Comparison of ENCODE assay signal across 1 cellular context in genomic region chr16:8931864-8932263, GRCh38.
A peak's percentile ranks its signal among the peaks of the same experiment; 100 is the strongest.
TF ChIP-seq lines count a peak whose summit lies in the region.

No MANE protein-coding gene starts in this region.

TF ChIP-seq in HepG2, 621 proteins besides CTCF, POLR2A, EP300 and RAD21 (continued from another document and continues in another):
- TF ChIP-seq BRF2 (CRISPR knock-in tag; IDR thresholded peaks at IDR 0.05) (no peak), KMT2A (CRISPR knock-in tag; IDR thresholded peaks at IDR 0.05) (no peak), MIER3 (CRISPR knock-in tag; IDR thresholded peaks at IDR 0.05; ENCODE audit: borderline replicate concordance) (peak; percentile 69; the same call in 1 of the 2 replicates), ZBTB44 (CRISPR knock-in tag; IDR thresholded peaks at IDR 0.05) (peak; percentile 93; the same call in 1 of the 2 replicates), FOXK1 (CRISPR knock-in tag; IDR thresholded peaks at IDR 0.05; ENCODE audit: borderline replicate concordance, low read depth) (peak; percentile 55; the same call in 1 of the 2 replicates), ADNP (CRISPR knock-in tag; IDR thresholded peaks at IDR 0.05) (no peak), NCOA5 (CRISPR knock-in tag; IDR thresholded peaks at IDR 0.05) (no peak), ZNF281 (CRISPR knock-in tag; IDR thresholded peaks at IDR 0.05; ENCODE audit: borderline replicate concordance) (peak; percentile 80; the same call in 1 of the 2 replicates), KDM1A (CRISPR knock-in tag; IDR thresholded peaks at IDR 0.05) (no peak), ZSCAN31 (CRISPR knock-in tag; IDR thresholded peaks at IDR 0.05; ENCODE audit: low read depth) (no peak), ZNF674 (CRISPR knock-in tag; IDR thresholded peaks at IDR 0.05; ENCODE audit: low read depth) (no peak), ZNF501 (CRISPR knock-in tag; IDR thresholded peaks at IDR 0.05) (no peak), SOX5 (CRISPR knock-in tag; IDR thresholded peaks at IDR 0.05; ENCODE audit: borderline replicate concordance) (no peak), ZNF788 (CRISPR knock-in tag; IDR thresholded peaks at IDR 0.05; ENCODE audit: borderline replicate concordance) (no peak), ZNF256 (CRISPR knock-in tag; conservative IDR thresholded peaks at IDR 0.05) (no peak), ZNF746 (CRISPR knock-in tag; IDR thresholded peaks at IDR 0.05) (no peak), RFX5 (IDR thresholded peaks at IDR 0.05; ENCODE audit: low read depth, low read length) (no peak), ZNF660 (CRISPR knock-in tag; IDR thresholded peaks at IDR 0.05; ENCODE audit: borderline replicate concordance, low read depth) (no peak), SP1 (IDR thresholded peaks at IDR 0.05) (no peak), SP1 (CRISPR knock-in tag; IDR thresholded peaks at IDR 0.05) (no peak), ZNF609 (CRISPR knock-in tag; IDR thresholded peaks at IDR 0.05; ENCODE audit: borderline replicate concordance) (no peak), SOX13 (IDR thresholded peaks at IDR 0.05) (no peak), SOX13 (CRISPR knock-in tag; conservative IDR thresholded peaks at IDR 0.05 in 1 of 2, IDR thresholded peaks at IDR 0.05 in 1 of 2) (peak in 1 of 2 experiments; percentile 42; a peak in 1 of 4 replicates), ZNF143 (CRISPR knock-in tag; IDR thresholded peaks at IDR 0.05) (no peak), ZZZ3 (CRISPR knock-in tag; IDR thresholded peaks at IDR 0.05; ENCODE audit: borderline replicate concordance) (no peak), SP2 (CRISPR knock-in tag; IDR thresholded peaks at IDR 0.05) (no peak), ATF1 (CRISPR knock-in tag; IDR thresholded peaks at IDR 0.05) (no peak), CENPT (CRISPR knock-in tag; IDR thresholded peaks at IDR 0.05; ENCODE audit: low read depth) (no peak), GABPA (IDR thresholded peaks at IDR 0.05; ENCODE audit: low read depth, low read length) (no peak), GABPA (CRISPR knock-in tag; IDR thresholded peaks at IDR 0.05; ENCODE audit: low read depth) (no peak), ZFP41 (CRISPR knock-in tag; IDR thresholded peaks at IDR 0.05; ENCODE audit: borderline replicate concordance) (no peak), ZNF367 (CRISPR knock-in tag; IDR thresholded peaks at IDR 0.05; ENCODE audit: borderline replicate concordance) (no peak), ZNF24 (IDR thresholded peaks at IDR 0.05) (no peak), IRF2 (CRISPR knock-in tag; IDR thresholded peaks at IDR 0.05) (peak; percentile 72; the same call in 1 of the 2 replicates), SNRNP70 (IDR thresholded peaks at IDR 0.05; ENCODE audit: low read depth, low read length) (no peak), SATB2 (CRISPR knock-in tag; IDR thresholded peaks at IDR 0.05) (0 out of 2 replicates have a peak, but pooled peaks have one; percentile 72), RXRB (CRISPR knock-in tag; IDR thresholded peaks at IDR 0.05; ENCODE audit: borderline replicate concordance) (0 out of 2 replicates have a peak, but pooled peaks have one; percentile 52), TMF1 (CRISPR knock-in tag; IDR thresholded peaks at IDR 0.05; ENCODE audit: low read depth) (peak; percentile 65; the same call in 1 of the 2 replicates), ZC3H4 (CRISPR knock-in tag; IDR thresholded peaks at IDR 0.05; ENCODE audit: borderline replicate concordance) (peak; percentile 67; the same call in 1 of the 2 replicates), ZNF362 (CRISPR knock-in tag; IDR thresholded peaks at IDR 0.05; ENCODE audit: borderline replicate concordance) (no peak), CHCHD3 (CRISPR knock-in tag; IDR thresholded peaks at IDR 0.05) (0 out of 2 replicates have a peak, but pooled peaks have one; percentile 42), XBP1 (CRISPR knock-in tag; IDR thresholded peaks at IDR 0.05) (no peak), KDM5A (IDR thresholded peaks at IDR 0.05; ENCODE audit: borderline replicate concordance, low read length) (no peak), XRCC5 (optimal IDR thresholded peaks at IDR 0.05; ENCODE audit: low read length) (no peak), RFXAP (CRISPR knock-in tag; IDR thresholded peaks at IDR 0.05; ENCODE audit: borderline replicate concordance) (no peak; the same call in 1 of the 2 replicates), ZNF33B (CRISPR knock-in tag; IDR thresholded peaks at IDR 0.05) (no peak), ZNF678 (CRISPR knock-in tag; IDR thresholded peaks at IDR 0.05) (no peak), ZNF282 (IDR thresholded peaks at IDR 0.05; ENCODE audit: partially characterized antibody) (no peak), ZNF549 (CRISPR knock-in tag; IDR thresholded peaks at IDR 0.05) (no peak), MTERF4 (CRISPR knock-in tag; IDR thresholded peaks at IDR 0.05) (0 out of 2 replicates have a peak, but pooled peaks have one; percentile 72), AKNA (CRISPR knock-in tag; IDR thresholded peaks at IDR 0.05; ENCODE audit: borderline replicate concordance) (no peak), ZFP36L2 (CRISPR knock-in tag; IDR thresholded peaks at IDR 0.05) (peak; percentile 81; the same call in 1 of the 2 replicates), ELF1 (CRISPR knock-in tag; IDR thresholded peaks at IDR 0.05) (no peak), FOXA3 (CRISPR knock-in tag; IDR thresholded peaks at IDR 0.05) (no peak), SCMH1 (CRISPR knock-in tag; IDR thresholded peaks at IDR 0.05; ENCODE audit: borderline replicate concordance) (no peak)
